Comparison of ENCODE assay signal across 8 cellular contexts in genomic region chr5:16616536-16617271, GRCh38. TPM values are rescaled to one million over a fixed set of nuclear protein-coding genes. Genes with fewer than 3 reads are reported as not detected.
DNase-seq lines count a peak whose midpoint lies in the region; ATAC-seq and TF ChIP-seq lines count a peak whose summit lies in the region.

Gene RETREG1 (minus strand): TSS chr5:16616997. CDS start chr5:16616971, 26 bp downstream.

- H3K27ac ChIP-seq in WERI-Rb-1 (peak within 1 kb of the TSS; percentile 20; the same call in 1 of the 2 replicates), breast epithelium (peak within 1 kb of the TSS; percentile 60 to 81)

- no peak for TF ChIP-seq POLR2A in breast epithelium (IDR thresholded peaks at IDR 0.05)

- no peaks in the 10 kb centered on the region for H3K27me3 ChIP-seq in WERI-Rb-1 (ENCODE audit: insufficient read depth, low read depth, severe bottlenecking)
- no peaks in the 10 kb centered on the region for H3K27me3 ChIP-seq in breast epithelium
- H3K27me3 ChIP-seq in kidney epithelial cell (ENCODE audit: control insufficient read depth, insufficient read depth, low read length) = peaks cover 7% of the 10 kb centered on the region

- peak; percentile 66 for DNase-seq in DMS153 (lab: John Stamatoyannopoulos, UW)
- peak; percentile 71 for DNase-seq in WERI-Rb-1
- peak; percentile 37 to 60 for DNase-seq in breast epithelium (ENCODE audit: low spot score in 2 of 2)
- DNase-seq in kidney epithelial cell (ENCODE audit: low read depth) = no peak
- peak; percentile 53 to 69 for DNase-seq in stimulated activated CD4-positive, alpha-beta T cell treated with anti-CD3 and anti-CD28 coated beads, Interleukin-15, amount 100 ng/mL, for 48 hours (ENCODE audit: low read depth in 2 of 2)
- no peak for DNase-seq in pons (ENCODE audit: low spot score)

- no peak for TF ChIP-seq CTCF in WERI-Rb-1 (IDR thresholded peaks at IDR 0.05; ENCODE audit: low read depth, low read length)
- no peak for TF ChIP-seq CTCF in breast epithelium (IDR thresholded peaks at IDR 0.05)
- TF ChIP-seq CTCF in kidney epithelial cell (IDR thresholded peaks at IDR 0.05; ENCODE audit: insufficient read depth, low read length, poor library complexity, severe bottlenecking) = no peak

- TF ChIP-seq RAD21 in Ishikawa (IDR thresholded peaks at IDR 0.05; ENCODE audit: low read depth) = no peak

- peak; percentile 68 for ATAC-seq in GM21423 (IDR thresholded peaks at IDR 0.05; ENCODE audit: unreplicated experiment)

- no peak for TF ChIP-seq EP300 in Ishikawa (IDR thresholded peaks at IDR 0.05; ENCODE audit: borderline replicate concordance)

- no peaks in the 10 kb centered on the region for H3K4me1 ChIP-seq in breast epithelium

- H3K9me3 ChIP-seq in WERI-Rb-1 (ENCODE audit: severe bottlenecking) (no peaks in the 10 kb centered on the region), breast epithelium (no peaks in the 10 kb centered on the region)

- intact Hi-C loops in breast epithelium (cut with DNase I; ENCODE audit: low total_unique reads) = no loop called here

- H3K36me3 ChIP-seq in WERI-Rb-1 = no peaks in the 10 kb centered on the region
- H3K36me3 ChIP-seq in breast epithelium = no peaks in the 10 kb centered on the region
- no peaks in the 10 kb centered on the region for H3K36me3 ChIP-seq in kidney epithelial cell (ENCODE audit: control insufficient read depth, insufficient read depth, low read length)

- H3K4me3 ChIP-seq in WERI-Rb-1 (ENCODE audit: low read depth, low read length) = peak within 1 kb of the TSS; percentile 86
- peak within 1 kb of the TSS; percentile 69 to 97 (median 74) for H3K4me3 ChIP-seq in breast epithelium
- peak within 1 kb of the TSS; percentile 61 for H3K4me3 ChIP-seq in kidney epithelial cell (ENCODE audit: low read depth, low read length)

TF ChIP-seq in Ishikawa, 13 proteins besides CTCF, POLR2A, EP300 and RAD21:
- no peak; the same call in 1 of the 2 replicates for TF ChIP-seq NFIC (IDR thresholded peaks at IDR 0.05)
- peak; percentile 30; the same call in 1 of the 2 replicates for TF ChIP-seq TAF1 (IDR thresholded peaks at IDR 0.05; ENCODE audit: low read depth)
- TF ChIP-seq TEAD4 (IDR thresholded peaks at IDR 0.05) = no peak
- no peak for TF ChIP-seq FOXM1 (IDR thresholded peaks at IDR 0.05; ENCODE audit: borderline replicate concordance, low read depth)
- peak; percentile 29; the same call in 1 of the 2 replicates for TF ChIP-seq YY1 (IDR thresholded peaks at IDR 0.05; ENCODE audit: low read depth)
- peak; percentile 2; the same call in 1 of the 2 replicates for TF ChIP-seq ZBTB7A (IDR thresholded peaks at IDR 0.05; ENCODE audit: low read depth)
- no peak for TF ChIP-seq TCF12 (IDR thresholded peaks at IDR 0.05; ENCODE audit: low read depth)
- TF ChIP-seq CEBPB (IDR thresholded peaks at IDR 0.05) = no peak
- TF ChIP-seq USF1 (IDR thresholded peaks at IDR 0.05) = no peak

RNA-seq across cellular contexts. Expression of gene RETREG1, which starts in this region (rescaled TPM):
- total RNA-seq in breast epithelium (10 to 100 TPM; 27.1 to 51.5 (median 37.7) TPM), kidney epithelial cell (14.8 and 17.0 TPM in 2 replicates)

Comparison
In these comparisons a context has a peak if more than half of its experiments do, and no peak if none do; other contexts are left out.
1. DNase-seq: peak in DMS153 (single experiment), WERI-Rb-1 (single experiment), breast epithelium (2 of 2) and stimulated activated CD4-positive, alpha-beta T cell treated with anti-CD3 and anti-CD28 coated beads, Interleukin-15, amount 100 ng/mL, for 48 hours (2 of 2); none in kidney epithelial cell (single experiment) and pons (single experiment).
2. Peak in every context shown above with its lines, with median percentiles within 50 percentile points of each other: H3K4me3 ChIP-seq.